In genomic region chr1:208855403-208855802, GRCh38 we compare ENCODE assay signal across 16 cellular contexts.
A peak's percentile ranks its signal among the peaks of the same experiment; 100 is the strongest.
DNase-seq lines count a peak whose midpoint lies in the region; ATAC-seq, FAIRE-seq and TF ChIP-seq lines count a peak whose summit lies in the region.
"Had no signal": no experiment of that assay in that cellular context is flagged by ENCODE, and none has a peak within 500 bp of the region (broad histone marks: within the 10 kb centered on the region; RNA-seq: fewer than 3 reads in every experiment).

No MANE protein-coding gene starts in this region.

- no peaks in the 10 kb centered on the region for H3K9me3 ChIP-seq in psoas muscle
- H3K9me3 ChIP-seq: ascending aorta had no signal

- ATAC-seq in GM21723 (IDR thresholded peaks at IDR 0.05; ENCODE audit: unreplicated experiment) (peak; percentile 90), HG03354 (IDR thresholded peaks at IDR 0.05; ENCODE audit: poor library complexity, severe bottlenecking, unreplicated experiment) (peak; percentile 82), left ventricle myocardium superior (no peak), HG03442 (IDR thresholded peaks at IDR 0.05; ENCODE audit: unreplicated experiment) (no peak), psoas muscle (no peak)
- ATAC-seq: activated T-cell treated with anti-CD3 and anti-CD28 coated beads, Interleukin-2, amount 50 U/mL, for 4 hours; sciatic nerve; WTC11 had no signal

- no peak for FAIRE-seq in GM19239 (lab: Jason Lieb, UNC)

- DNase-seq in GM13977 (ENCODE audit: low spot score): peak; percentile 17
- DNase-seq in GM19239 (ENCODE audit: insufficient read length, low spot score): peak; percentile 9
- no peak for DNase-seq in left ventricle myocardium superior
- DNase-seq in NCI-H1048 (lab: John Stamatoyannopoulos, UW): no peak
- no peak for DNase-seq in psoas muscle
- DNase-seq: activated T-cell treated with anti-CD3 and anti-CD28 coated beads, Interleukin-2, amount 50 U/mL, for 4 hours; mammary epithelial cell; NCI-H2081 treated with DMSO at 0.1 percent for 48 hours; OCI-M1 had no signal

- no peaks in the 10 kb centered on the region for H3K4me1 ChIP-seq in psoas muscle
- H3K4me1 ChIP-seq: ascending aorta had no signal

- H3K4me3 ChIP-seq in psoas muscle: no peak overlapping the region
- H3K4me3 ChIP-seq: ascending aorta had no signal

- no peak overlapping the region for H3K27ac ChIP-seq in psoas muscle
- H3K27ac ChIP-seq: ascending aorta, KMS-11 had no signal

- 79 to 92% (median 86%) methylated on average over 1 of the region's 1 CpG for WGBS in psoas muscle, 3 donors

- intact Hi-C loops in left ventricle myocardium superior (cut with micrococcal nuclease) (no loop called here), psoas muscle (cut with DNase I) (no loop called here)

- no peak for TF ChIP-seq CTCF in GM13977 (IDR thresholded peaks at IDR 0.05; ENCODE audit: extremely low read depth, insufficient read depth, missing control alignments)
- TF ChIP-seq CTCF in psoas muscle (IDR thresholded peaks at IDR 0.05): no peak

- H3K36me3 ChIP-seq in psoas muscle (ENCODE audit: insufficient read depth in 1 of 2, low read depth in 1 of 2): no peaks in the 10 kb centered on the region
- H3K36me3 ChIP-seq: ascending aorta had no signal

- H3K27me3 ChIP-seq in psoas muscle (ENCODE audit: insufficient read depth in 3 of 3, low read length in 2 of 3): no peaks in the 10 kb centered on the region
- H3K27me3 ChIP-seq: ascending aorta had no signal

- in situ Hi-C loops in GM13977 (cut with MboI; ENCODE audit: low pct_unique_long_range_greater_than_20kb, low sequenced_read_pairs, unreplicated experiment): no loop called here

Comparison
In these comparisons a context has a peak if more than half of its experiments do, and no peak if none do; other contexts are left out.
1. DNase-seq: peak in GM13977 (single experiment) and GM19239 (single experiment); none in left ventricle myocardium superior (single experiment), NCI-H1048 (single experiment) and psoas muscle (0 of 2).
2. ATAC-seq: peak in GM21723 (single experiment) and HG03354 (single experiment); none in left ventricle myocardium superior (single experiment), HG03442 (single experiment) and psoas muscle (0 of 4).